Comparison of ENCODE assay signal across 2 cellular contexts in the genomic region with DNA sequence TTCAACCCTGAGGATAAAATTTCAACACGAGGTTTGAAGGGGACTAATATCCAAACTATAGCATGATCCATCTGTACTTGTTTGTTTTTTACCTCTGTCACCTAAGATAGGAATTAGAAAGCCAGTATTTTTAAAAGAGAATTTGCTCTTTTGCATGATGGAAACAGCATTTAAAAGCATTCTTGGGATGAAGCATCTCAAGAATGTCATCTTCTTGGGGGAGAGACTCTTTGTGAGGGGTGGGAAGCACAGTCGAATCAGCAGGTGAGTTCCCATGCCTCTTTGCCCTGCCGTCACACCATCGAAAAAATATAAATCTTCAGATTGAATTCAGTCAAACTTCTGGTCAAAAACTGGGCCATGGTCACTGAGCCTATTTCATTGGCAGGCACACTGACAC.
TF ChIP-seq lines count a peak whose summit lies in the region.

No MANE protein-coding gene starts in this region.

TF ChIP-seq in GM23338, 12 proteins besides CTCF, POLR2A, EP300 and RAD21 (continued from another document):
- TF ChIP-seq, protein P1, sequence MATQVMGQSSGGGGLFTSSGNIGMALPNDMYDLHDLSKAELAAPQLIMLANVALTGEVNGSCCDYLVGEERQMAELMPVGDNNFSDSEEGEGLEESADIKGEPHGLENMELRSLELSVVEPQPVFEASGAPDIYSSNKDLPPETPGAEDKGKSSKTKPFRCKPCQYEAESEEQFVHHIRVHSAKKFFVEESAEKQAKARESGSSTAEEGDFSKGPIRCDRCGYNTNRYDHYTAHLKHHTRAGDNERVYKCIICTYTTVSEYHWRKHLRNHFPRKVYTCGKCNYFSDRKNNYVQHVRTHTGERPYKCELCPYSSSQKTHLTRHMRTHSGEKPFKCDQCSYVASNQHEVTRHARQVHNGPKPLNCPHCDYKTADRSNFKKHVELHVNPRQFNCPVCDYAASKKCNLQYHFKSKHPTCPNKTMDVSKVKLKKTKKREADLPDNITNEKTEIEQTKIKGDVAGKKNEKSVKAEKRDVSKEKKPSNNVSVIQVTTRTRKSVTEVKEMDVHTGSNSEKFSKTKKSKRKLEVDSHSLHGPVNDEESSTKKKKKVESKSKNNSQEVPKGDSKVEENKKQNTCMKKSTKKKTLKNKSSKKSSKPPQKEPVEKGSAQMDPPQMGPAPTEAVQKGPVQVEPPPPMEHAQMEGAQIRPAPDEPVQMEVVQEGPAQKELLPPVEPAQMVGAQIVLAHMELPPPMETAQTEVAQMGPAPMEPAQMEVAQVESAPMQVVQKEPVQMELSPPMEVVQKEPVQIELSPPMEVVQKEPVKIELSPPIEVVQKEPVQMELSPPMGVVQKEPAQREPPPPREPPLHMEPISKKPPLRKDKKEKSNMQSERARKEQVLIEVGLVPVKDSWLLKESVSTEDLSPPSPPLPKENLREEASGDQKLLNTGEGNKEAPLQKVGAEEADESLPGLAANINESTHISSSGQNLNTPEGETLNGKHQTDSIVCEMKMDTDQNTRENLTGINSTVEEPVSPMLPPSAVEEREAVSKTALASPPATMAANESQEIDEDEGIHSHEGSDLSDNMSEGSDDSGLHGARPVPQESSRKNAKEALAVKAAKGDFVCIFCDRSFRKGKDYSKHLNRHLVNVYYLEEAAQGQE (IDR thresholded peaks at IDR 0.05; ENCODE audit: unreplicated experiment), result no peak
- TF ChIP-seq STAT1 (IDR thresholded peaks at IDR 0.05; ENCODE audit: unreplicated experiment), result no peak
- TF ChIP-seq ZNF331 (CRISPR knock-in tag; IDR thresholded peaks at IDR 0.05; ENCODE audit: low read depth), result no peak
- TF ChIP-seq EZH2 (IDR thresholded peaks at IDR 0.05; ENCODE audit: low read depth, unreplicated experiment), result no peak

TF ChIP-seq in WTC11, 78 proteins besides CTCF, POLR2A, EP300 and RAD21 (continued from another document):
- TF ChIP-seq RELA (CRISPR knock-in tag; IDR thresholded peaks at IDR 0.05; ENCODE audit: borderline replicate concordance), result no peak
- TF ChIP-seq SP1 (CRISPR knock-in tag; conservative IDR thresholded peaks at IDR 0.05), result no peak
- no peak for TF ChIP-seq FOXP1 (CRISPR knock-in tag; IDR thresholded peaks at IDR 0.05; ENCODE audit: borderline replicate concordance)
- TF ChIP-seq, protein P2, sequence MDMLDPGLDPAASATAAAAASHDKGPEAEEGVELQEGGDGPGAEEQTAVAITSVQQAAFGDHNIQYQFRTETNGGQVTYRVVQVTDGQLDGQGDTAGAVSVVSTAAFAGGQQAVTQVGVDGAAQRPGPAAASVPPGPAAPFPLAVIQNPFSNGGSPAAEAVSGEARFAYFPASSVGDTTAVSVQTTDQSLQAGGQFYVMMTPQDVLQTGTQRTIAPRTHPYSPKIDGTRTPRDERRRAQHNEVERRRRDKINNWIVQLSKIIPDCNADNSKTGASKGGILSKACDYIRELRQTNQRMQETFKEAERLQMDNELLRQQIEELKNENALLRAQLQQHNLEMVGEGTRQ (CRISPR knock-in tag; IDR thresholded peaks at IDR 0.05), result no peak
- TF ChIP-seq, protein P3, sequence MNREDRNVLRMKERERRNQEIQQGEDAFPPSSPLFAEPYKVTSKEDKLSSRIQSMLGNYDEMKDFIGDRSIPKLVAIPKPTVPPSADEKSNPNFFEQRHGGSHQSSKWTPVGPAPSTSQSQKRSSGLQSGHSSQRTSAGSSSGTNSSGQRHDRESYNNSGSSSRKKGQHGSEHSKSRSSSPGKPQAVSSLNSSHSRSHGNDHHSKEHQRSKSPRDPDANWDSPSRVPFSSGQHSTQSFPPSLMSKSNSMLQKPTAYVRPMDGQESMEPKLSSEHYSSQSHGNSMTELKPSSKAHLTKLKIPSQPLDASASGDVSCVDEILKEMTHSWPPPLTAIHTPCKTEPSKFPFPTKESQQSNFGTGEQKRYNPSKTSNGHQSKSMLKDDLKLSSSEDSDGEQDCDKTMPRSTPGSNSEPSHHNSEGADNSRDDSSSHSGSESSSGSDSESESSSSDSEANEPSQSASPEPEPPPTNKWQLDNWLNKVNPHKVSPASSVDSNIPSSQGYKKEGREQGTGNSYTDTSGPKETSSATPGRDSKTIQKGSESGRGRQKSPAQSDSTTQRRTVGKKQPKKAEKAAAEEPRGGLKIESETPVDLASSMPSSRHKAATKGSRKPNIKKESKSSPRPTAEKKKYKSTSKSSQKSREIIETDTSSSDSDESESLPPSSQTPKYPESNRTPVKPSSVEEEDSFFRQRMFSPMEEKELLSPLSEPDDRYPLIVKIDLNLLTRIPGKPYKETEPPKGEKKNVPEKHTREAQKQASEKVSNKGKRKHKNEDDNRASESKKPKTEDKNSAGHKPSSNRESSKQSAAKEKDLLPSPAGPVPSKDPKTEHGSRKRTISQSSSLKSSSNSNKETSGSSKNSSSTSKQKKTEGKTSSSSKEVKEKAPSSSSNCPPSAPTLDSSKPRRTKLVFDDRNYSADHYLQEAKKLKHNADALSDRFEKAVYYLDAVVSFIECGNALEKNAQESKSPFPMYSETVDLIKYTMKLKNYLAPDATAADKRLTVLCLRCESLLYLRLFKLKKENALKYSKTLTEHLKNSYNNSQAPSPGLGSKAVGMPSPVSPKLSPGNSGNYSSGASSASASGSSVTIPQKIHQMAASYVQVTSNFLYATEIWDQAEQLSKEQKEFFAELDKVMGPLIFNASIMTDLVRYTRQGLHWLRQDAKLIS (CRISPR knock-in tag; IDR thresholded peaks at IDR 0.05; ENCODE audit: borderline replicate concordance), result no peak
- TF ChIP-seq ZNF138 (CRISPR knock-in tag; conservative IDR thresholded peaks at IDR 0.05), result no peak
- no peak for TF ChIP-seq GTF2I (CRISPR knock-in tag; conservative IDR thresholded peaks at IDR 0.05)
- no peak for TF ChIP-seq ETV6 (CRISPR knock-in tag; IDR thresholded peaks at IDR 0.05)
- TF ChIP-seq HMGA2 (CRISPR knock-in tag; IDR thresholded peaks at IDR 0.05), result no peak
- TF ChIP-seq, protein P4, sequence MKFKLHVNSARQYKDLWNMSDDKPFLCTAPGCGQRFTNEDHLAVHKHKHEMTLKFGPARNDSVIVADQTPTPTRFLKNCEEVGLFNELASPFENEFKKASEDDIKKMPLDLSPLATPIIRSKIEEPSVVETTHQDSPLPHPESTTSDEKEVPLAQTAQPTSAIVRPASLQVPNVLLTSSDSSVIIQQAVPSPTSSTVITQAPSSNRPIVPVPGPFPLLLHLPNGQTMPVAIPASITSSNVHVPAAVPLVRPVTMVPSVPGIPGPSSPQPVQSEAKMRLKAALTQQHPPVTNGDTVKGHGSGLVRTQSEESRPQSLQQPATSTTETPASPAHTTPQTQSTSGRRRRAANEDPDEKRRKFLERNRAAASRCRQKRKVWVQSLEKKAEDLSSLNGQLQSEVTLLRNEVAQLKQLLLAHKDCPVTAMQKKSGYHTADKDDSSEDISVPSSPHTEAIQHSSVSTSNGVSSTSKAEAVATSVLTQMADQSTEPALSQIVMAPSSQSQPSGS (CRISPR knock-in tag; IDR thresholded peaks at IDR 0.05; ENCODE audit: borderline replicate concordance, low read depth), result no peak
- no peak for TF ChIP-seq JUN (CRISPR knock-in tag; IDR thresholded peaks at IDR 0.05)
TF ChIP-seq in WTC11: peak in this region for 0.
